10 cellular contexts compared by ENCODE assay signal in the genomic region with DNA sequence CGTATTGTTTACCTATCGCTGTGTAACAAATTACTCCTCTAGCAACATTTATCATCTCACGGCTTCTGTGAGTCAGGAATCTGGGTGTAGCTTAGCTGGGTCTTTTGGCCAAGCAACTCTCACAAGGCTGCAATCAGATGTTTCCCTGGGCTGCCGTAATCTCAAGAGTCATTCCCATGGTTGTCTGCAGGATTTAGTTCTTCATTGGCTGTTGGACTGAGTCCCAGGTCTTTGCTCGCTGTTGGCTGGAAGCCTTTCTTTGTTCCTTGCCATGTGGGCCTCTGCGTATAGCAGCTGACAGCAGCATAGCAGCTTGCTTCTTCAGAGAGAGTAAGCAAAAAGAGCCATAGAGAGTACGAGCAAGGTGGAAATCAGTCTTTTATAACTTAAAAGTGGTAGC. TPM values are rescaled to one million over a fixed set of nuclear protein-coding genes. Genes with fewer than 3 reads are reported as not detected.
DNase-seq lines count a peak whose midpoint lies in the region; ATAC-seq, FAIRE-seq and TF ChIP-seq lines count a peak whose summit lies in the region.
"Had no signal": no experiment of that assay in that cellular context is flagged by ENCODE, and none has a peak within 500 bp of the region (broad histone marks: within the 10 kb centered on the region; RNA-seq: fewer than 3 reads in every experiment).

No MANE protein-coding gene starts in this region.

- H3K27ac Mint-ChIP-seq in stimulated activated effector memory CD8-positive, alpha-beta T cell treated with anti-CD3 and anti-CD28 coated beads, Interleukin-12 subunit alpha, Interleukin-12 subunit beta, amount 100 ng/mL, for 72 hours, result no peak overlapping the region
- H3K27ac Mint-ChIP-seq: IgD-negative memory B cell had no signal

- no peak overlapping the region for H3K4me3 Mint-ChIP-seq in stimulated activated effector memory CD8-positive, alpha-beta T cell treated with anti-CD3 and anti-CD28 coated beads, Interleukin-12 subunit alpha, Interleukin-12 subunit beta, amount 100 ng/mL, for 72 hours
- H3K4me3 Mint-ChIP-seq: IgD-negative memory B cell had no signal

- H3K36me3 Mint-ChIP-seq in stimulated activated effector memory CD8-positive, alpha-beta T cell treated with anti-CD3 and anti-CD28 coated beads, Interleukin-12 subunit alpha, Interleukin-12 subunit beta, amount 100 ng/mL, for 72 hours, result peaks cover 100% of the 10 kb centered on the region

- H3K4me3 ChIP-seq in ascending aorta (no peak overlapping the region), rectal smooth muscle tissue (ENCODE audit: low read length) (no peak overlapping the region)

- DNase-seq in G401 (ENCODE audit: low spot score) (peak; percentile 96), ascending aorta (ENCODE audit: low spot score in 2 of 2) (peak in 1 of 2 donors; percentile 73), cardiac septum (ENCODE audit: low spot score) (peak; percentile 79), germinal center (ENCODE audit: low spot score) (no peak), GM12891 (ENCODE audit: insufficient read length, low spot score) (no peak)
- no peak for DNase-seq in stimulated activated effector memory CD8-positive, alpha-beta T cell treated with anti-CD3 and anti-CD28 coated beads, Interleukin-12 subunit alpha, Interleukin-12 subunit beta, amount 100 ng/mL, for 72 hours (ENCODE audit: low spot score in 2 of 2)
- DNase-seq: activated gamma-delta T cell had no signal

- peak overlapping the region; percentile 14 to 31 for H3K27ac ChIP-seq in ascending aorta
- peak overlapping the region; percentile 85 for H3K27ac ChIP-seq in rectal smooth muscle tissue (ENCODE audit: low read depth, low read length)

- H3K4me1 ChIP-seq in ascending aorta (peaks cover 0 to 9% of the 10 kb centered on the region in 2 donors), rectal smooth muscle tissue (ENCODE audit: control insufficient read depth, insufficient read depth, low read length) (peaks cover 9% of the 10 kb centered on the region)

- no peaks in the 10 kb centered on the region for H3K9me3 Mint-ChIP-seq in stimulated activated effector memory CD8-positive, alpha-beta T cell treated with anti-CD3 and anti-CD28 coated beads, Interleukin-12 subunit alpha, Interleukin-12 subunit beta, amount 100 ng/mL, for 72 hours
- H3K9me3 Mint-ChIP-seq: IgD-negative memory B cell had no signal

- H3K4me1 Mint-ChIP-seq in stimulated activated effector memory CD8-positive, alpha-beta T cell treated with anti-CD3 and anti-CD28 coated beads, Interleukin-12 subunit alpha, Interleukin-12 subunit beta, amount 100 ng/mL, for 72 hours, result peaks cover 17% of the 10 kb centered on the region

- no peak overlapping the region for H3K9ac ChIP-seq in rectal smooth muscle tissue (ENCODE audit: low read length)

- FAIRE-seq in GM12891 (lab: Jason Lieb, UNC), result no peak

- intact Hi-C loops in ascending aorta (cut with DNase I), result no loop called here
- intact Hi-C loops in cardiac septum (cut with DNase I), result no loop called here

- H3K27me3 ChIP-seq in ascending aorta (no peaks in the 10 kb centered on the region), rectal smooth muscle tissue (ENCODE audit: control insufficient read depth, insufficient read depth, low read length) (no peaks in the 10 kb centered on the region)

- TF ChIP-seq CTCF in ascending aorta (IDR thresholded peaks at IDR 0.05), result no peak

- in situ Hi-C loops in G401 (cut with HindIII; ENCODE audit: low sequenced_read_pairs), result no loop called here

- H3K9me3 ChIP-seq in ascending aorta, result no peaks in the 10 kb centered on the region

- ATAC-seq in GM21825 (IDR thresholded peaks at IDR 0.05; ENCODE audit: unreplicated experiment), result no peak
- no peak for ATAC-seq in stimulated activated effector memory CD8-positive, alpha-beta T cell treated with anti-CD3 and anti-CD28 coated beads, Interleukin-12 subunit alpha, Interleukin-12 subunit beta, amount 100 ng/mL, for 72 hours

- H3K36me3 ChIP-seq in ascending aorta, result peaks cover 35 to 71% of the 10 kb centered on the region in 2 donors
- peaks cover 15% of the 10 kb centered on the region for H3K36me3 ChIP-seq in rectal smooth muscle tissue (ENCODE audit: control insufficient read depth, insufficient read depth, low read length)

- no peak for TF ChIP-seq POLR2A in GM12891 (IDR thresholded peaks at IDR 0.05; ENCODE audit: low read depth, low read length)

TF ChIP-seq in GM12891, 5 proteins besides CTCF, POLR2A, EP300 and RAD21:
- TF ChIP-seq POU2F2 (IDR thresholded peaks at IDR 0.05; ENCODE audit: low read depth, low read length), result no peak
- no peak for TF ChIP-seq PAX5 (IDR thresholded peaks at IDR 0.05; ENCODE audit: insufficient read depth, low read length, severe bottlenecking)
- TF ChIP-seq POLR2AphosphoS5 (IDR thresholded peaks at IDR 0.05; ENCODE audit: low read depth, low read length), result no peak
- no peak for TF ChIP-seq TAF1 (IDR thresholded peaks at IDR 0.05; ENCODE audit: low read depth, low read length)
- TF ChIP-seq SPI1 (IDR thresholded peaks at IDR 0.05; ENCODE audit: low read depth, low read length), result no peak

RNA-seq across cellular contexts. Expression of a gene that starts 16.8 kb away (rescaled TPM):
- total RNA-seq in G401 (2014; rRNA removed; shearing (Covaris generic)), result 164 and 230 TPM in 2 replicates
- total RNA-seq in ascending aorta, result 23.4 TPM
- total RNA-seq in cardiac septum, result 78.3 TPM
- 67.6 TPM for polyA plus RNA-seq in GM12891 (2012; ENCODE audit: low read depth, missing spikeins)

RNA-seq across cellular contexts. Expression of a gene that starts 18.1 kb away (rescaled TPM):
- total RNA-seq in G401 (2014; rRNA removed; shearing (Covaris generic)), result 21.0 and 23.7 TPM in 2 replicates
- total RNA-seq in ascending aorta (36.6 TPM), cardiac septum (8.4 TPM)
- polyA plus RNA-seq in GM12891 (2012; ENCODE audit: low read depth, missing spikeins), result 18.4 TPM

Comparison
In these comparisons a context has a peak if more than half of its experiments do, and no peak if none do; other contexts are left out.
1. DNase-seq: peak in G401 (single experiment) and cardiac septum (single experiment); none in stimulated activated effector memory CD8-positive, alpha-beta T cell treated with anti-CD3 and anti-CD28 coated beads, Interleukin-12 subunit alpha, Interleukin-12 subunit beta, amount 100 ng/mL, for 72 hours (0 of 2), germinal center (single experiment) and GM12891 (single experiment).